20 cellular contexts compared by ENCODE assay signal in genomic region chr1:174344162-174344561, GRCh38.
DNase-seq lines count a peak whose midpoint lies in the region; ATAC-seq and TF ChIP-seq lines count a peak whose summit lies in the region.
"Had no signal": no experiment of that assay in that cellular context is flagged by ENCODE, and none has a peak within 500 bp of the region (broad histone marks: within the 10 kb centered on the region; RNA-seq: fewer than 3 reads in every experiment).

No MANE protein-coding gene starts in this region.

- H2AFZ ChIP-seq in DND-41 (ENCODE audit: low read depth, low read length) = no peak overlapping the region
- H2AFZ ChIP-seq in OCI-LY3 (ENCODE audit: low read depth, low read length) = no peak overlapping the region
- H2AFZ ChIP-seq: neural progenitor cell had no signal

- DNase-seq in DND-41 = no peak
- DNase-seq in NCI-H446 treated with DMSO at 0.1 percent for 48 hours (lab: John Stamatoyannopoulos, UW) = no peak
- DNase-seq in mesothelial cell of epicardium (ENCODE audit: low spot score in 2 of 2, unreplicated experiment in 2 of 2) = no peak
- no peak for DNase-seq in stimulated activated CD4-positive, alpha-beta T cell treated with anti-CD3 and anti-CD28 coated beads, Interleukin-2, amount 100 ng/mL, for 48 hours
- DNase-seq: activated CD4-positive, CD25-positive, alpha-beta regulatory T cell treated with anti-CD3 and anti-CD28 coated beads, Interleukin-2, amount 50 U/mL, for 72 hours; activated T-cell treated with anti-CD3 and anti-CD28 coated beads, Interleukin-2, amount 50 U/mL, for 48 hours; Calu3; HCEC 1CT; NCI-H748 treated with DMSO at 0.1 percent for 48 hours; T1000 had no signal

- no peak overlapping the region for H3K4me3 Mint-ChIP-seq in mesothelial cell of epicardium
- H3K4me3 Mint-ChIP-seq: activated naive CD4-positive, alpha-beta T cell treated with anti-CD3 and anti-CD28 coated beads, Interleukin-2, amount 50 U/mL, for 24 hours; central memory CD8-positive, alpha-beta T cell; neural progenitor cell had no signal

- H3K9me3 ChIP-seq in DND-41 (ENCODE audit: insufficient read depth, low read length, severe bottlenecking) (peaks cover 4% of the 10 kb centered on the region), OCI-LY3 (ENCODE audit: insufficient read depth, low read length) (no peaks in the 10 kb centered on the region)
- H3K9me3 ChIP-seq: gastroesophageal sphincter had no signal

- H3K27ac Mint-ChIP-seq in mesothelial cell of epicardium = no peak overlapping the region
- H3K27ac Mint-ChIP-seq: activated naive CD4-positive, alpha-beta T cell treated with anti-CD3 and anti-CD28 coated beads, Interleukin-2, amount 50 U/mL, for 24 hours; neural progenitor cell had no signal

- peaks cover 5% of the 10 kb centered on the region for H3K36me3 Mint-ChIP-seq in mesothelial cell of epicardium

- no peaks in the 10 kb centered on the region for H4K20me1 ChIP-seq in DND-41 (ENCODE audit: insufficient read depth, low read length)
- H4K20me1 ChIP-seq in OCI-LY3 (ENCODE audit: insufficient read depth, low read length) = peaks cover 6% of the 10 kb centered on the region; the same call in 1 of the 2 replicates
- H4K20me1 ChIP-seq: BLaER1 had no signal

- H3K36me3 ChIP-seq in DND-41 (ENCODE audit: insufficient read depth, low read length) (no peaks in the 10 kb centered on the region), OCI-LY3 (replicated peaks; ENCODE audit: low read depth, low read length) (peaks cover 3% of the 10 kb centered on the region)
- H3K36me3 ChIP-seq: ascending aorta, BLaER1, gastroesophageal sphincter, neural progenitor cell had no signal

- no peak for TF ChIP-seq CTCF in DND-41 (IDR thresholded peaks at IDR 0.05; ENCODE audit: borderline replicate concordance, extremely low read depth, low read length, poor library complexity, severe bottlenecking)
- TF ChIP-seq CTCF in OCI-LY3 (IDR thresholded peaks at IDR 0.05; ENCODE audit: low read depth, low read length) = no peak
- no peak for TF ChIP-seq CTCF in mesothelial cell of epicardium (IDR thresholded peaks at IDR 0.05; ENCODE audit: unreplicated experiment)

- peaks cover 4% of the 10 kb centered on the region for H3K4me1 Mint-ChIP-seq in mesothelial cell of epicardium
- H3K4me1 Mint-ChIP-seq: neural progenitor cell had no signal

- no peaks in the 10 kb centered on the region for H3K27me3 Mint-ChIP-seq in mesothelial cell of epicardium (ENCODE audit: low read depth)
- H3K27me3 Mint-ChIP-seq: activated naive CD4-positive, alpha-beta T cell treated with anti-CD3 and anti-CD28 coated beads, Interleukin-2, amount 50 U/mL, for 24 hours; central memory CD8-positive, alpha-beta T cell had no signal

- H3K9ac ChIP-seq in DND-41 (ENCODE audit: low read depth, low read length) (no peak overlapping the region), OCI-LY3 (ENCODE audit: low read length) (no peak overlapping the region)
- H3K9ac ChIP-seq: BLaER1, neural progenitor cell had no signal

- H3K4me1 ChIP-seq in DND-41 (ENCODE audit: insufficient read depth, low read length) (no peaks in the 10 kb centered on the region), OCI-LY3 (ENCODE audit: low read length) (peaks cover 10% of the 10 kb centered on the region)
- H3K4me1 ChIP-seq: ascending aorta, BLaER1, gastroesophageal sphincter, neural progenitor cell had no signal

- peaks cover 29% of the 10 kb centered on the region for H3K9me3 Mint-ChIP-seq in mesothelial cell of epicardium

- H3K4me3 ChIP-seq in DND-41 (ENCODE audit: low read depth in 1 of 2, low read length in 2 of 2) (no peak overlapping the region), OCI-LY3 (ENCODE audit: low read length) (no peak overlapping the region)
- H3K4me3 ChIP-seq: ascending aorta, BLaER1, gastroesophageal sphincter, neural progenitor cell had no signal

- H3K79me2 ChIP-seq in DND-41 (ENCODE audit: insufficient read depth, low read length) (no peaks in the 10 kb centered on the region), OCI-LY3 (ENCODE audit: low read length) (peaks cover 8% of the 10 kb centered on the region; the same call in 1 of the 2 replicates)

- no peaks in the 10 kb centered on the region for H3K27me3 ChIP-seq in DND-41 (ENCODE audit: insufficient read depth, low read length, poor library complexity)
- no peaks in the 10 kb centered on the region for H3K27me3 ChIP-seq in OCI-LY3 (ENCODE audit: low read depth, low read length)
- H3K27me3 ChIP-seq: ascending aorta, BLaER1, gastroesophageal sphincter, neural progenitor cell had no signal

- H3K27ac ChIP-seq in DND-41 (ENCODE audit: low read length) = no peak overlapping the region
- H3K27ac ChIP-seq in OCI-LY3 (ENCODE audit: low read length) = no peak overlapping the region
- H3K27ac ChIP-seq: ascending aorta, BLaER1, gastroesophageal sphincter, neural progenitor cell had no signal

- H3K4me2 ChIP-seq in DND-41 (ENCODE audit: insufficient read depth, low read length) = no peak overlapping the region
- peak overlapping the region; percentile 23; the same call in 1 of the 2 replicates for H3K4me2 ChIP-seq in OCI-LY3 (ENCODE audit: low read length)
- H3K4me2 ChIP-seq: BLaER1, neural progenitor cell had no signal

- ATAC-seq in DND-41 (ENCODE audit: insufficient read depth, low read depth) (peak; percentile 33; the same call in 1 of the 3 replicates), GM19025 (IDR thresholded peaks at IDR 0.05; ENCODE audit: low read depth, unreplicated experiment) (peak; percentile 99), HG02885 (IDR thresholded peaks at IDR 0.05; ENCODE audit: poor library complexity, unreplicated experiment) (peak; percentile 64), HG03045 (IDR thresholded peaks at IDR 0.05; ENCODE audit: unreplicated experiment) (no peak)
- ATAC-seq: gastroesophageal sphincter had no signal
